Comparison of ENCODE assay signal across 8 cellular contexts in genomic region chr5:7815757-7816534, GRCh38. TPM values are rescaled to one million over a fixed set of nuclear protein-coding genes. Genes with fewer than 3 reads are reported as not detected.
DNase-seq lines count a peak whose midpoint lies in the region; ATAC-seq and TF ChIP-seq lines count a peak whose summit lies in the region.

No MANE protein-coding gene starts in this region.

- TF ChIP-seq RAD21 in Ishikawa (IDR thresholded peaks at IDR 0.05; ENCODE audit: low read depth), result peak; percentile 84

- peaks cover 95% of the 10 kb centered on the region for H3K27me3 ChIP-seq in left ventricle myocardium inferior (ENCODE audit: low read depth)

- H3K27ac ChIP-seq in left ventricle myocardium inferior (replicated peaks), result no peak overlapping the region

- ATAC-seq in GM21737 (IDR thresholded peaks at IDR 0.05; ENCODE audit: unreplicated experiment), result peak; percentile 94
- peak; percentile 99 for ATAC-seq in SK-N-SH treated with all-trans-retinoic acid at 6 μM for 48 hours

- DNase-seq in EL (peak; percentile 67), left ventricle myocardium inferior (peak; percentile 74), renal cortical epithelial cell (ENCODE audit: low read depth) (peak; percentile 50), NCI-H1048 (lab: John Stamatoyannopoulos, UW) (no peak)
- peak; percentile 10 for DNase-seq in activated naive CD8-positive, alpha-beta T cell treated with anti-CD3 and anti-CD28 coated beads, Interleukin-2, amount 50 U/mL, for 16 hours (ENCODE audit: low read depth, low spot score)

- H3K4me3 ChIP-seq in left ventricle myocardium inferior, result no peak overlapping the region

- no peaks in the 10 kb centered on the region for H3K9me3 ChIP-seq in left ventricle myocardium inferior (replicated peaks)

- TF ChIP-seq EP300 in Ishikawa (IDR thresholded peaks at IDR 0.05; ENCODE audit: borderline replicate concordance), result no peak

- TF ChIP-seq CTCF in left ventricle myocardium inferior (IDR thresholded peaks at IDR 0.05; ENCODE audit: borderline replicate concordance), result peak; percentile 88

- intact Hi-C loops in left ventricle myocardium inferior (cut with micrococcal nuclease), result no loop called here

- H3K36me3 ChIP-seq in left ventricle myocardium inferior, result no peaks in the 10 kb centered on the region

- H3K4me1 ChIP-seq in left ventricle myocardium inferior, result no peaks in the 10 kb centered on the region

TF ChIP-seq in Ishikawa, 13 proteins besides CTCF, POLR2A, EP300 and RAD21:
- TF ChIP-seq USF1 (IDR thresholded peaks at IDR 0.05), result no peak
- TF ChIP-seq CREB1 (IDR thresholded peaks at IDR 0.05; ENCODE audit: low read depth), result no peak
- no peak for TF ChIP-seq TAF1 (IDR thresholded peaks at IDR 0.05; ENCODE audit: low read depth)
- TF ChIP-seq YY1 (IDR thresholded peaks at IDR 0.05; ENCODE audit: low read depth), result no peak
- no peak for TF ChIP-seq TEAD4 (IDR thresholded peaks at IDR 0.05)
- no peak for TF ChIP-seq NFIC (IDR thresholded peaks at IDR 0.05)
- TF ChIP-seq EGR1 (IDR thresholded peaks at IDR 0.05), result no peak
- no peak for TF ChIP-seq REST (IDR thresholded peaks at IDR 0.05; ENCODE audit: low read depth)
- TF ChIP-seq MAX (IDR thresholded peaks at IDR 0.05), result no peak
- no peak for TF ChIP-seq ZBTB7A (IDR thresholded peaks at IDR 0.05; ENCODE audit: low read depth)
- no peak for TF ChIP-seq FOXM1 (IDR thresholded peaks at IDR 0.05; ENCODE audit: borderline replicate concordance, low read depth)
- TF ChIP-seq CEBPB (IDR thresholded peaks at IDR 0.05), result no peak
- no peak for TF ChIP-seq TCF12 (IDR thresholded peaks at IDR 0.05; ENCODE audit: low read depth)

TF ChIP-seq in SK-N-SH treated with all-trans-retinoic acid at 6 μM for 48 hours, 23 proteins besides CTCF, POLR2A, EP300 and RAD21:
- TF ChIP-seq ZNF565 (CRISPR knock-in tag; conservative IDR thresholded peaks at IDR 0.05; ENCODE audit: low read depth), result no peak
- TF ChIP-seq RARB (CRISPR knock-in tag; IDR thresholded peaks at IDR 0.05), result no peak
- no peak for TF ChIP-seq BACH2 (CRISPR knock-in tag; IDR thresholded peaks at IDR 0.05; ENCODE audit: borderline replicate concordance)
- TF ChIP-seq ARNTL (CRISPR knock-in tag; IDR thresholded peaks at IDR 0.05; ENCODE audit: borderline replicate concordance, low read depth), result no peak
- TF ChIP-seq OSR1 (CRISPR knock-in tag; IDR thresholded peaks at IDR 0.05), result no peak
- no peak for TF ChIP-seq ZNF70 (CRISPR knock-in tag; IDR thresholded peaks at IDR 0.05)
- TF ChIP-seq CSDC2 (CRISPR knock-in tag; IDR thresholded peaks at IDR 0.05), result no peak

RNA-seq across cellular contexts. Expression of gene CFAP90, which starts 35.0 kb away (rescaled TPM):
- total RNA-seq in left ventricle myocardium inferior (not detected), renal cortical epithelial cell (0.55 TPM in 1 of 2 replicates, not detected in the other)

RNA-seq across cellular contexts. Expression of gene FASTKD3, which starts 52.9 kb away (rescaled TPM):
- total RNA-seq in left ventricle myocardium inferior (5.8 TPM), renal cortical epithelial cell (14.8 and 19.6 TPM in 2 replicates)

RNA-seq across cellular contexts. Expression of gene MTRR, which starts 53.0 kb away (rescaled TPM):
- total RNA-seq in left ventricle myocardium inferior (32.4 TPM), renal cortical epithelial cell (38.7 and 46.7 TPM in 2 replicates)
